30 cellular contexts compared by ENCODE assay signal in genomic region chr3:179192542-179192941, GRCh38.
"Had no signal": no experiment of that assay in that cellular context is flagged by ENCODE, and none has a peak within 500 bp of the region (broad histone marks: within the 10 kb centered on the region; RNA-seq: fewer than 3 reads in every experiment).

No MANE protein-coding gene starts in this region.

- ATAC-seq: activated CD8-positive, alpha-beta T cell treated with anti-CD3 and anti-CD28 coated beads for 36 hours; activated T-cell treated with anti-CD3 and anti-CD28 coated beads, Interleukin-2, amount 50 U/mL, for 72 hours; Panc1; SK-N-SH treated with all-trans-retinoic acid at 6 μM for 48 hours had no signal

- FAIRE-seq: TTC549 had no signal

- H3K9me3 ChIP-seq: SJCRH30 had no signal

- H3K27me3 Mint-ChIP-seq: activated CD8-positive, alpha-beta T cell treated with anti-CD3 and anti-CD28 coated beads for 36 hours; activated naive CD4-positive, alpha-beta T cell treated with anti-CD3 and anti-CD28 coated beads, Interleukin-2, amount 10 ng/mL, durations not matched to agents 7 days and 5 days; activated naive CD8-positive, alpha-beta T cell treated with anti-CD3 and anti-CD28 coated beads for 36 hours had no signal

- H3K4me3 ChIP-seq: SJCRH30 had no signal

- DNase-seq: activated CD4-positive, CD25-positive, alpha-beta regulatory T cell; activated CD8-positive, alpha-beta memory T cell treated with anti-CD3 and anti-CD28 coated beads, Interleukin-2, amount 50 U/mL, for 4 hours; activated CD8-positive, alpha-beta T cell treated with anti-CD3 and anti-CD28 coated beads for 36 hours; activated gamma-delta T cell treated with Interleukin-2 at 50 U/mL for 16 hours; activated naive CD4-positive, alpha-beta T cell treated with anti-CD3 and anti-CD28 coated beads, Interleukin-2, amount 10 ng/mL, durations not matched to agents 7 days and 5 days; activated naive CD8-positive, alpha-beta T cell treated with anti-CD3 and anti-CD28 coated beads for 36 hours; activated T-cell treated with anti-CD3 and anti-CD28 coated beads, Interleukin-2, amount 50 U/mL, for 72 hours; brain microvascular endothelial cell; cerebellar nuclear complex; Kasumi-1; KBM-7; NCI-H1048; NCI-H1417 treated with DMSO at 0.1 percent for 48 hours; NCI-H1694; NCI-H2029; NCI-H2107; NCI-H2171 treated with DMSO at 0.1 percent for 48 hours; NCI-H345; NCI-H510A; NCI-H526 treated with DMSO at 0.1 percent for 48 hours; NK-92 treated with Interleukin-12 subunit alpha and Interleukin-12 subunit beta, amount 100 ng/mL, for 24 hours; OCI-M1; Right ventricle myocardium superior; SJCRH30; SW 1271 had no signal

- H3K9me3 Mint-ChIP-seq: activated CD8-positive, alpha-beta T cell treated with anti-CD3 and anti-CD28 coated beads for 36 hours; activated naive CD4-positive, alpha-beta T cell treated with anti-CD3 and anti-CD28 coated beads, Interleukin-2, amount 10 ng/mL, durations not matched to agents 7 days and 5 days; activated naive CD8-positive, alpha-beta T cell treated with anti-CD3 and anti-CD28 coated beads for 36 hours; activated T-cell treated with anti-CD3 and anti-CD28 coated beads, Interleukin-2, amount 50 U/mL, for 72 hours; activated T-helper 2 cell treated with anti-CD3 and anti-CD28 coated beads, Interferon-gamma antibody, Interleukin-2, Interleukin-4, amounts not matched to agents 10 μg/mL and 5 μg/mL and 100 μg/mL, durations not matched to agents 14 hours and 24 hours and 36 hours had no signal

- H3K27me3 ChIP-seq: brain microvascular endothelial cell, SJCRH30 had no signal

- H3K36me3 ChIP-seq: brain microvascular endothelial cell, SJCRH30 had no signal

- H3K27ac Mint-ChIP-seq: activated CD8-positive, alpha-beta T cell treated with anti-CD3 and anti-CD28 coated beads for 36 hours; activated naive CD4-positive, alpha-beta T cell treated with anti-CD3 and anti-CD28 coated beads, Interleukin-2, amount 10 ng/mL, durations not matched to agents 7 days and 5 days; activated naive CD8-positive, alpha-beta T cell treated with anti-CD3 and anti-CD28 coated beads for 36 hours; activated T-cell treated with anti-CD3 and anti-CD28 coated beads, Interleukin-2, amount 50 U/mL, for 72 hours; activated T-helper 2 cell treated with anti-CD3 and anti-CD28 coated beads, Interferon-gamma antibody, Interleukin-2, Interleukin-4, amounts not matched to agents 10 μg/mL and 5 μg/mL and 100 μg/mL, durations not matched to agents 14 hours and 24 hours and 36 hours had no signal

- H3K36me3 Mint-ChIP-seq: activated naive CD4-positive, alpha-beta T cell treated with anti-CD3 and anti-CD28 coated beads, Interleukin-2, amount 10 ng/mL, durations not matched to agents 7 days and 5 days had no signal

- H3K4me3 Mint-ChIP-seq: activated CD8-positive, alpha-beta T cell treated with anti-CD3 and anti-CD28 coated beads for 36 hours; activated naive CD4-positive, alpha-beta T cell treated with anti-CD3 and anti-CD28 coated beads, Interleukin-2, amount 10 ng/mL, durations not matched to agents 7 days and 5 days; activated naive CD8-positive, alpha-beta T cell treated with anti-CD3 and anti-CD28 coated beads for 36 hours; activated T-cell treated with anti-CD3 and anti-CD28 coated beads, Interleukin-2, amount 50 U/mL, for 72 hours had no signal

- H3K27ac ChIP-seq: brain microvascular endothelial cell, RWPE1, SJCRH30 had no signal
